In the genomic region with DNA sequence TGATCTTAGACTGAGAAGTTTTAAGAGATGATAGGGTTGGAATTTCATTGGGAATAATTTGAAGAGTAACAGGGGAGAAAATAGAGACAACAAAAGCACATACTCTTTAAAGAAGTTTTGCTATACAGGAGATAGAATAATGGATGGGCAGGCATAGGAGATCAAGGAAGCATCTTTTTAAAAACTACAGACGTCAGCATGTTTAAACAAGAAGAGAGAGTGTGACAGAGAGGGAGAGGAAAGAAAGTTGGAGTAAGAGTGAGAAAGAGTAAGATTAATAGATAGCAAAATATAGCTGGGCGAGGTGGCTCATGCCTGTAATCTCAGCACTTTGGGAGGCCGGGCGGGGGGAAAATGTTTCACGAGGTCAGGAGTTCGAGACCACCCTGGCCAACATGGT, we compare ENCODE assay signal across 35 cellular contexts. TPM values are rescaled to one million over a fixed set of nuclear protein-coding genes. Genes with fewer than 3 reads are reported as not detected.
"Had no signal": no experiment of that assay in that cellular context is flagged by ENCODE, and none has a peak within 500 bp of the region (broad histone marks: within the 10 kb centered on the region; RNA-seq: fewer than 3 reads in every experiment).

No MANE protein-coding gene starts in this region.

- DNase-seq: activated B cell treated with CpG ODN at 0.5 μM for 24 hours; activated CD4-positive, alpha-beta memory T cell treated with anti-CD3 and anti-CD28 coated beads for 36 hours; activated CD4-positive, alpha-beta T cell treated with anti-CD3 and anti-CD28 coated beads for 4 hours; activated CD4-positive, alpha-beta T cell treated with anti-CD3 and anti-CD28 coated beads, Interleukin-2, amount 10 ng/mL, durations not matched to agents 24 days and 14 days; activated CD4-positive, alpha-beta T cell treated with anti-CD3 and anti-CD28 coated beads, Interleukin-2, amount 50 U/mL, for 1 hour; activated CD4-positive, alpha-beta T cell treated with anti-CD3 and anti-CD28 coated beads, Interleukin-2, amount 50 U/mL, for 4 hours; activated CD4-positive, CD25-positive, alpha-beta regulatory T cell treated with anti-CD3 and anti-CD28 coated beads, Interleukin-2, amount 50 U/mL, for 72 hours; activated CD8-positive, alpha-beta memory T cell treated with anti-CD3 and anti-CD28 coated beads, Interleukin-2, amount 50 U/mL, for 4 hours; activated CD8-positive, alpha-beta T cell treated with anti-CD3 and anti-CD28 coated beads for 36 hours; activated effector memory CD4-positive, alpha-beta T cell treated with anti-CD3 and anti-CD28 coated beads, Interleukin-2, amount 50 U/mL, for 16 hours; activated gamma-delta T cell treated with Interleukin-2 at 50 U/mL for 16 hours; activated naive CD4-positive, alpha-beta T cell; activated naive CD4-positive, alpha-beta T cell treated with anti-CD3 and anti-CD28 coated beads for 36 hours; activated naive CD4-positive, alpha-beta T cell treated with anti-CD3 and anti-CD28 coated beads, Interleukin-2, amount 50 U/mL, for 16 hours; activated naive CD8-positive, alpha-beta T cell treated with anti-CD3 and anti-CD28 coated beads for 36 hours; activated T-cell treated with anti-CD3 and anti-CD28 coated beads for 4 hours; activated T-cell treated with anti-CD3 and anti-CD28 coated beads, Interleukin-2, amount 50 U/mL, for 1 hour; activated T-cell treated with anti-CD3 and anti-CD28 coated beads, Interleukin-2, amount 50 U/mL, for 4 hours; activated T-cell treated with anti-CD3 and anti-CD28 coated beads, Interleukin-2, amount 50 U/mL, for 72 hours; amygdala; anterior cingulate cortex; caudate nucleus; cerebellar nuclear complex; T-helper 1 cell; T-helper 2 cell; T-helper 9 cell had no signal

- H3K9me3 ChIP-seq: ascending aorta had no signal

- H3K27me3 ChIP-seq: ascending aorta had no signal

- ATAC-seq: activated CD8-positive, alpha-beta T cell treated with anti-CD3 and anti-CD28 coated beads for 36 hours; activated naive CD4-positive, alpha-beta T cell treated with anti-CD3 and anti-CD28 coated beads, Interleukin-2, amount 50 U/mL, for 72 hours; activated T-cell treated with anti-CD3 and anti-CD28 coated beads, Interleukin-2, amount 50 U/mL, for 4 hours; activated T-cell treated with anti-CD3 and anti-CD28 coated beads, Interleukin-2, amount 50 U/mL, for 72 hours; activated T-helper 17 cell treated with anti-CD3 and anti-CD28 coated beads, Interleukin-2, amount 50 U/mL, for 72 hours had no signal

- H3K27ac ChIP-seq: ascending aorta, cardiac muscle cell, VCaP had no signal

- H3K4me3 ChIP-seq: ascending aorta, cardiac muscle cell had no signal

- FAIRE-seq: bronchial epithelial cell, TTC549 had no signal

- H3K36me3 ChIP-seq: ascending aorta, cardiac muscle cell had no signal

RNA-seq across cellular contexts. Expression of a gene that starts 5.3 kb away (rescaled TPM):
- total RNA-seq: activated B cell treated with CpG ODN at 0.5 μM for 24 hours; activated CD4-positive, alpha-beta T cell treated with anti-CD3 and anti-CD28 coated beads, Interleukin-2, amount 10 ng/mL, durations not matched to agents 24 days and 14 days; activated CD8-positive, alpha-beta memory T cell treated with anti-CD3 and anti-CD28 coated beads for 36 hours; activated naive CD4-positive, alpha-beta T cell treated with anti-CD3 and anti-CD28 coated beads for 36 hours; activated naive CD8-positive, alpha-beta T cell treated with anti-CD3 and anti-CD28 coated beads for 36 hours; activated T-cell treated with anti-CD3 and anti-CD28 coated beads, Interleukin-2, amount 50 U/mL, for 4 hours; activated T-helper 1 cell treated with anti-CD3 and anti-CD28 coated beads, Interleukin-12 subunit alpha, Interleukin-12 subunit beta, Interleukin-2, Interleukin-4 antibody, amounts not matched to agents 30 ng/mL and 10 ng/mL and 1 ng/mL, durations not matched to agents 14 hours and 24 hours and 36 hours had no signal
- polyA plus RNA-seq: cardiac muscle cell had no signal
